ENCODE assay signal across 17 cellular contexts in the genomic region with DNA sequence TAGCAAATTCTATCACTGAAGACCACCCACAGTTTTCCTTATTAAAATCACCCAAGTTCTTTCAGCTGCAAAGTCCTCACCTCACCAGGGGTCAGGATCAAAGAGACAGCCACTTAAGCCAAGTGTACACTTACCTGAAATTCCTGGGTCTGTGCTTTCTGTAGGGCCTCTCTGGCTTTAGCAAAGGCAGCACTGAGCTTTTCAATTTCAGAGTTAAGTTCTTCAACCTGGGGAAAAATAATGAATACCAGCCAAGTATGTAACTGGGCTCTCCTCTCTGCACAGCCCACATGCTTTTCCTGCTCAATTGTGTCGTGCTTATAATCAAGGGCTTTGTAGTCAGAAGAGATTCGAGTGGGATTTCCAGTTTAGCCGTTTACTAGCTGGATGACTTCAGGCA. TPM values are rescaled to one million over a fixed set of nuclear protein-coding genes. Genes with fewer than 3 reads are reported as not detected.
DNase-seq lines count a peak whose midpoint lies in the region; ATAC-seq, FAIRE-seq and TF ChIP-seq lines count a peak whose summit lies in the region.
"Had no signal": no experiment of that assay in that cellular context is flagged by ENCODE, and none has a peak within 500 bp of the region (broad histone marks: within the 10 kb centered on the region; RNA-seq: fewer than 3 reads in every experiment).

No MANE protein-coding gene starts in this region.

- H3K4me1 ChIP-seq in K562 (replicated peaks in 1 of 2; ENCODE audit: control insufficient read depth in 2 of 2, insufficient read depth in 2 of 2, low read length in 2 of 2) (no peaks in the 10 kb centered on the region), left lung (no peaks in the 10 kb centered on the region), upper lobe of right lung (peaks cover 23% of the 10 kb centered on the region), right cardiac atrium (ENCODE audit: control insufficient read depth, insufficient read depth, low read length) (no peaks in the 10 kb centered on the region)
- H3K4me1 ChIP-seq: SJSA1 had no signal

- no peaks in the 10 kb centered on the region for H3K79me2 ChIP-seq in K562 (ENCODE audit: control insufficient read depth, insufficient read depth, low read length)

- 87% methylated on average over 3 of the region's 3 CpGs for WGBS in K562 (ENCODE audit: insufficient coverage, low coverage, missing lambda C conversion rate)
- WGBS in right cardiac atrium = 51% methylated on average over 3 of the region's 3 CpGs

- H3K9ac ChIP-seq in K562 (ENCODE audit: insufficient read depth in 1 of 2, low read depth in 2 of 2, low read length in 2 of 2) = no peak overlapping the region

- no peak for TF ChIP-seq POLR2A in K562 (conservative IDR thresholded peaks at IDR 0.05)

- POLR2A ChIA-PET in K562 (lab: Yijun Ruan, JAX) = interaction anchor here (1.1 to 2.4 kb wide), 4 partner anchors 8 to 17 kb away, joined by 3 to 10 read pairs (median 5); no protein-coding TSS in a partner anchor

- CTCF ChIA-PET in K562 (lab: Yijun Ruan, JAX; ENCODE audit: low intra/inter-chr PET ratio) = no interaction called here

- DNase-seq in DMS53 (lab: John Stamatoyannopoulos, UW) (peak; percentile 16), DMS53 treated with DMSO at 0.1 percent for 48 hours (lab: John Stamatoyannopoulos, UW; ENCODE audit: unreplicated experiment) (no peak), K562 (ENCODE audit: extremely low read depth in 1 of 4, low spot score in 3 of 4) (no peak), left lung (no peak), upper lobe of right lung (no peak), right cardiac atrium (no peak), NCI-H1930 (lab: John Stamatoyannopoulos, UW) (no peak), GM20000 (ENCODE audit: low spot score) (no peak)
- DNase-seq: KBM-7, NCI-H1105 treated with DMSO at 0.1 percent for 48 hours, NCI-H1694, NCI-H2171, NCI-H446 treated with DMSO at 0.1 percent for 48 hours had no signal

- H3K36me3 ChIP-seq in K562 (ENCODE audit: control insufficient read depth, insufficient read depth, low read length) (peaks cover 82% of the 10 kb centered on the region), left lung (peaks cover 0 to 81% of the 10 kb centered on the region in 2 donors), upper lobe of right lung (peaks cover 75% of the 10 kb centered on the region)

- no peak overlapping the region for H3K4me3 ChIP-seq in K562
- H3K4me3 ChIP-seq in left lung = no peak overlapping the region
- H3K4me3 ChIP-seq in upper lobe of right lung = no peak overlapping the region
- H3K4me3 ChIP-seq in right cardiac atrium (ENCODE audit: low read length) = no peak overlapping the region
- H3K4me3 ChIP-seq: SJSA1 had no signal

- ATAC-seq in K562 = no peak
- ATAC-seq in left lung = peak; percentile 82
- ATAC-seq in upper lobe of right lung = peak; percentile 88
- ATAC-seq in right cardiac atrium = no peak
- ATAC-seq: Panc1 had no signal

- H3K27me3 ChIP-seq in K562 (ENCODE audit: control insufficient read depth in 2 of 2, insufficient read depth in 2 of 2, low read length in 2 of 2) (no peaks in the 10 kb centered on the region), left lung (no peaks in the 10 kb centered on the region), upper lobe of right lung (no peaks in the 10 kb centered on the region), right cardiac atrium (ENCODE audit: control insufficient read depth, insufficient read depth) (no peaks in the 10 kb centered on the region)
- H3K27me3 ChIP-seq: SJSA1 had no signal

- intact Hi-C loops in K562 (cut with micrococcal nuclease) (no loop called here), left lung (cut with DNase I) (no loop called here), upper lobe of right lung (cut with DNase I) (no loop called here), right cardiac atrium (cut with DNase I) (no loop called here)

- BruUV-seq in K562 (replicated peaks; lab: Mats Ljungman, UMichigan) = no TSS peak

- no peaks in the 10 kb centered on the region for H3K9me1 ChIP-seq in K562 (ENCODE audit: control insufficient read depth, insufficient read depth, low read length)

- FAIRE-seq in K562 (lab: Jason Lieb, UNC) = peak; percentile 71
- FAIRE-seq: HTR-8/SVneo had no signal

- H3K4me2 ChIP-seq in K562 (ENCODE audit: insufficient read depth, low read length) = no peak overlapping the region

- no peaks in the 10 kb centered on the region for H4K20me1 ChIP-seq in K562 (replicated peaks; ENCODE audit: control insufficient read depth, insufficient read depth, low read length)

- TF ChIP-seq RAD21 in K562 (CRISPR knock-in tag; conservative IDR thresholded peaks at IDR 0.05 in 1 of 2, IDR thresholded peaks at IDR 0.05 in 1 of 2) = no peak

- TF ChIP-seq CTCF in K562 (IDR thresholded peaks at IDR 0.05 in 2 of 3, conservative IDR thresholded peaks at IDR 0.05 in 1 of 3; ENCODE audit: insufficient read depth in 2 of 3, low read depth in 1 of 3, low read length in 3 of 3) = no peak
- no peak for TF ChIP-seq CTCF in left lung (IDR thresholded peaks at IDR 0.05)
- TF ChIP-seq CTCF in upper lobe of right lung (IDR thresholded peaks at IDR 0.05) = no peak
- TF ChIP-seq CTCF in GM20000 (IDR thresholded peaks at IDR 0.05; ENCODE audit: extremely low read depth, missing control alignments) = no peak

- no peak overlapping the region for H2AFZ ChIP-seq in K562 (ENCODE audit: low read depth, low read length)

- in situ Hi-C loops in K562 (cut with MboI) = no loop called here

- H3K27ac ChIP-seq in K562 (ENCODE audit: extremely low read depth, low read depth, low read length) (no peak overlapping the region), left lung (no peak overlapping the region), upper lobe of right lung (no peak overlapping the region), right cardiac atrium (ENCODE audit: low read length) (no peak overlapping the region)
- H3K27ac ChIP-seq: 22Rv1, SJSA1 had no signal

- H3K9me3 ChIP-seq in K562 (replicated peaks; ENCODE audit: control insufficient read depth, insufficient read depth, low read depth, low read length) = no peaks in the 10 kb centered on the region
- H3K9me3 ChIP-seq in left lung = no peaks in the 10 kb centered on the region
- H3K9me3 ChIP-seq in upper lobe of right lung = no peaks in the 10 kb centered on the region
- no peaks in the 10 kb centered on the region for H3K9me3 ChIP-seq in right cardiac atrium (ENCODE audit: control insufficient read depth, low read length)
- H3K9me3 ChIP-seq: SJSA1 had no signal

- TF ChIP-seq EP300 in K562 (IDR thresholded peaks at IDR 0.05; ENCODE audit: low read length) = no peak

TF ChIP-seq in K562, 482 proteins besides CTCF, POLR2A, EP300 and RAD21 (continues in another document):
- TF ChIP-seq, protein P1, sequence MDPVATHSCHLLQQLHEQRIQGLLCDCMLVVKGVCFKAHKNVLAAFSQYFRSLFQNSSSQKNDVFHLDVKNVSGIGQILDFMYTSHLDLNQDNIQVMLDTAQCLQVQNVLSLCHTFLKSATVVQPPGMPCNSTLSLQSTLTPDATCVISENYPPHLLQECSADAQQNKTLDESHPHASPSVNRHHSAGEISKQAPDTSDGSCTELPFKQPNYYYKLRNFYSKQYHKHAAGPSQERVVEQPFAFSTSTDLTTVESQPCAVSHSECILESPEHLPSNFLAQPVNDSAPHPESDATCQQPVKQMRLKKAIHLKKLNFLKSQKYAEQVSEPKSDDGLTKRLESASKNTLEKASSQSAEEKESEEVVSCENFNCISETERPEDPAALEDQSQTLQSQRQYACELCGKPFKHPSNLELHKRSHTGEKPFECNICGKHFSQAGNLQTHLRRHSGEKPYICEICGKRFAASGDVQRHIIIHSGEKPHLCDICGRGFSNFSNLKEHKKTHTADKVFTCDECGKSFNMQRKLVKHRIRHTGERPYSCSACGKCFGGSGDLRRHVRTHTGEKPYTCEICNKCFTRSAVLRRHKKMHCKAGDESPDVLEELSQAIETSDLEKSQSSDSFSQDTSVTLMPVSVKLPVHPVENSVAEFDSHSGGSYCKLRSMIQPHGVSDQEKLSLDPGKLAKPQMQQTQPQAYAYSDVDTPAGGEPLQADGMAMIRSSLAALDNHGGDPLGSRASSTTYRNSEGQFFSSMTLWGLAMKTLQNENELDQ (CRISPR knock-in tag; IDR thresholded peaks at IDR 0.05; ENCODE audit: borderline replicate concordance) = no peak
- TF ChIP-seq ZNF41 (CRISPR knock-in tag; conservative IDR thresholded peaks at IDR 0.05) (no peak), TEAD1 (CRISPR knock-in tag; IDR thresholded peaks at IDR 0.05) (no peak), ZFP1 (CRISPR knock-in tag; IDR thresholded peaks at IDR 0.05) (no peak), PTRF (tag; IDR thresholded peaks at IDR 0.05) (no peak), EHMT2 (IDR thresholded peaks at IDR 0.05) (no peak), KDM4B (IDR thresholded peaks at IDR 0.05; ENCODE audit: borderline replicate concordance in 2 of 2, low read depth in 1 of 2) (no peak), ZNF589 (CRISPR knock-in tag; IDR thresholded peaks at IDR 0.05; ENCODE audit: low read depth) (no peak), SMARCA5 (IDR thresholded peaks at IDR 0.05) (no peak), ZNF764 (CRISPR knock-in tag; IDR thresholded peaks at IDR 0.05; ENCODE audit: low read depth) (no peak), ETV6 (IDR thresholded peaks at IDR 0.05; ENCODE audit: borderline replicate concordance in 1 of 2, low read depth in 2 of 2, low read length in 1 of 2) (no peak), ETV6 (CRISPR knock-in tag; IDR thresholded peaks at IDR 0.05; ENCODE audit: borderline replicate concordance) (no peak)

RNA-seq across cellular contexts. Expression of gene CDK5RAP2, which starts 55.1 kb away (rescaled TPM):
- total RNA-seq in K562 (2011; cell fraction: chromatin; rRNA removed; ENCODE audit: low replicate concordance) = 137 and 219 TPM in 2 replicates
- total RNA-seq in K562 (2011; cell fraction: nucleolus; rRNA removed) = 64.2 and 82.4 TPM in 2 replicates
- total RNA-seq in K562 (2011; cell fraction: nucleoplasm; rRNA removed) = 131 and 136 TPM in 2 replicates
- total RNA-seq in K562 (2014; rRNA removed) (39.5 and 43.1 TPM in 2 replicates), K562 (2014; rRNA removed; fragmentation: Illumina TruSeq; extraction: Trizol) (38.7 and 42.2 TPM in 2 replicates), K562 (2015; rRNA removed; fragmentation: Illumina TruSeq; extraction: Trizol) (48.5 and 52.3 TPM in 2 replicates), K562 (2021) (59.4 and 68.8 TPM in 2 replicates), left lung (10 to 100 TPM; 40.5 to 53.4 TPM), upper lobe of right lung (54.2 TPM), right cardiac atrium (10 to 100 TPM; 45.2 to 63.6 (median 48.3) TPM)
- polyA plus RNA-seq in K562 (2011; rRNA removed) (33.8 and 40.9 TPM in 2 replicates), K562 (2014; fragmentation: Illumina TruSeq; extraction: Trizol) (54.6 and 61.3 TPM in 2 replicates), K562 (2014; fragmentation: Nextera tagmentation; extraction: Ambion mirVana) (10 to 100 TPM; 19.9 to 28.0 TPM), K562 (2014; rRNA removed) (41.7 and 63.4 TPM in 2 replicates), right cardiac atrium (28.0 TPM)
- polyA plus RNA-seq in K562 (2011; cell fraction: cytosol; rRNA removed) = 20.8 and 22.2 TPM in 2 replicates
- 140 and 141 TPM in 2 replicates for polyA plus RNA-seq in K562 (2011; cell fraction: nucleus; rRNA removed)
- polyA plus RNA-seq in K562 (2012) = 38.2 and 52.8 TPM in 2 replicates
- polyA minus RNA-seq in K562 (2011; rRNA and poly(A)+ RNA removed) = 74.0 and 76.2 TPM in 2 replicates
- 28.2 and 29.1 TPM in 2 replicates for polyA minus RNA-seq in K562 (2011; cell fraction: cytosol; rRNA and poly(A)+ RNA removed)
- 67.2 and 117 TPM in 2 replicates for polyA minus RNA-seq in K562 (2011; cell fraction: nucleus; rRNA and poly(A)+ RNA removed)

Comparison
In these comparisons a context has a peak if more than half of its experiments do, and no peak if none do; other contexts are left out.
1. ATAC-seq: peak in left lung (single experiment) and upper lobe of right lung (single experiment); none in K562 (single experiment) and right cardiac atrium (0 of 2).